ENCODE assay signal across 8 cellular contexts in the genomic region with DNA sequence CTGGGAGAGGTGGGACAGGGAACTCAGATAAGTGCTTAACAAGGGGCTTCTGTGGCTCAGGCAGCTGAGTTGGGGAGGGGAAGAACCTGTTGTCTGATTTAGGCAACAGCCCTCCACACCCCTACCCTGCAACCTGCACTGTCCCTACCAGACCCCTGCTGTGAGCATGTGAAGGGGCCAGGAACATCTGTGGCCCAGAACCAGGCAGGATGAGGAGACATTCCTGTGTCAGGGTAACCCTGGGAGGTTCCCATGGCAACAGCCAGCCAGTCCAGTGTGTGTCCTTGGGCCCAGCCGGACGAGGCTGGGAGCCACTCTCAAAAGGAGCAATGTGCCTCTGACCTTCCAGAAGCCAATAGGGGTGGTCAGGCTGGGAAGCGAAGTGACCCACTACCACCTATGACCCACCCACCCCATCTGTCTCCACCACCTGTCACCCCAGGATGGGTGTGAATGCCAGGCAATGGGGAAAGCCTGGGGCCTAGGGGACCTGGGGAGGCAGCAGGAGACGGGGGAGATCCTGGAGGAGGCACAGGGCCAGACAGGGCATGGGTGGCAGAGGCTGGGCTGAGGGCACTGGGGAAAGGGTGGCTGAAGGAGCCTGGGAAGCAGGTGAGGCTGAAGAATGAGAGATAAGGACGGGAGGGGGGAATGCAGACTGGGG. TPM values are rescaled to one million over a fixed set of nuclear protein-coding genes. Genes with fewer than 3 reads are reported as not detected.
DNase-seq lines count a peak whose midpoint lies in the region; ATAC-seq and TF ChIP-seq lines count a peak whose summit lies in the region.

No MANE protein-coding gene starts in this region.

- H3K9me3 Mint-ChIP-seq in activated CD4-positive, alpha-beta T cell treated with anti-CD3 and anti-CD28 coated beads, Interleukin-2, amount 10 ng/mL, durations not matched to agents 24 days and 14 days = no peaks in the 10 kb centered on the region
- H3K9me3 Mint-ChIP-seq in endodermal cell = no peaks in the 10 kb centered on the region
- H3K9me3 Mint-ChIP-seq in stimulated activated naive B cell treated with anti-CD40 and anti-IgM and Interleukin-4, amounts not matched to agents 10 μg/mL and 1 μg/mL and 100 μg/mL, for 72 hours = no peaks in the 10 kb centered on the region

- peak overlapping the region; percentile 62 for H3K27ac ChIP-seq in endodermal cell (ENCODE audit: low read depth, low read length)

- TF ChIP-seq CTCF in endodermal cell (conservative IDR thresholded peaks at IDR 0.05) = no peak

- peaks cover 4% of the 10 kb centered on the region for H3K36me3 ChIP-seq in endodermal cell (ENCODE audit: control insufficient read depth, insufficient read depth, low read length)

- no peak overlapping the region for H3K4me3 ChIP-seq in endodermal cell (ENCODE audit: low read length)

- no peak for DNase-seq in activated CD4-positive, alpha-beta T cell treated with anti-CD3 and anti-CD28 coated beads, Interleukin-2, amount 10 ng/mL, durations not matched to agents 24 days and 14 days
- no peak for DNase-seq in activated CD4-positive, alpha-beta T cell treated with anti-CD3 and anti-CD28 coated beads, Interleukin-2, amount 50 U/mL, for 4 hours
- DNase-seq in endodermal cell (peak; percentile 69), HPDE6-E6E7 (ENCODE audit: extremely low spot score) (no peak), NCI-H446 treated with DMSO at 0.1 percent for 48 hours (lab: John Stamatoyannopoulos, UW) (no peak), NCI-H2081 (lab: John Stamatoyannopoulos, UW) (no peak)
- no peak for DNase-seq in stimulated activated naive B cell treated with anti-CD40 and anti-IgM and Interleukin-4, amounts not matched to agents 10 μg/mL and 1 μg/mL and 100 μg/mL, for 72 hours

- WGBS in endodermal cell (ENCODE audit: insufficient coverage in 1 of 2, insufficient read length in 1 of 2), 2 experiments = 10 to 86% methylated on average over 2 to 5 of the region's 5 CpGs

- no peaks in the 10 kb centered on the region for H3K27me3 Mint-ChIP-seq in activated CD4-positive, alpha-beta T cell treated with anti-CD3 and anti-CD28 coated beads, Interleukin-2, amount 10 ng/mL, durations not matched to agents 24 days and 14 days
- peaks cover under 1% of the 10 kb centered on the region for H3K27me3 Mint-ChIP-seq in endodermal cell (ENCODE audit: insufficient read depth)
- no peaks in the 10 kb centered on the region for H3K27me3 Mint-ChIP-seq in stimulated activated naive B cell treated with anti-CD40 and anti-IgM and Interleukin-4, amounts not matched to agents 10 μg/mL and 1 μg/mL and 100 μg/mL, for 72 hours

- H3K9me3 ChIP-seq in endodermal cell (ENCODE audit: control insufficient read depth, low read length) = no peaks in the 10 kb centered on the region

- peak overlapping the region; percentile 38 for H3K4me3 Mint-ChIP-seq in activated CD4-positive, alpha-beta T cell treated with anti-CD3 and anti-CD28 coated beads, Interleukin-2, amount 10 ng/mL, durations not matched to agents 24 days and 14 days
- no peak overlapping the region for H3K4me3 Mint-ChIP-seq in endodermal cell
- no peak overlapping the region for H3K4me3 Mint-ChIP-seq in stimulated activated naive B cell treated with anti-CD40 and anti-IgM and Interleukin-4, amounts not matched to agents 10 μg/mL and 1 μg/mL and 100 μg/mL, for 72 hours

- peaks cover 59% of the 10 kb centered on the region for H3K4me1 Mint-ChIP-seq in activated CD4-positive, alpha-beta T cell treated with anti-CD3 and anti-CD28 coated beads, Interleukin-2, amount 10 ng/mL, durations not matched to agents 24 days and 14 days
- peaks cover 27% of the 10 kb centered on the region for H3K4me1 Mint-ChIP-seq in endodermal cell
- H3K4me1 Mint-ChIP-seq in stimulated activated naive B cell treated with anti-CD40 and anti-IgM and Interleukin-4, amounts not matched to agents 10 μg/mL and 1 μg/mL and 100 μg/mL, for 72 hours = peaks cover 57 to 74% of the 10 kb centered on the region in 2 donors

- TF ChIP-seq POLR2A in Raji (IDR thresholded peaks at IDR 0.05; ENCODE audit: insufficient read depth, low read depth, low read length) = 0 out of 2 replicates have a peak, but pooled peaks have one; percentile 24

- no peak for ATAC-seq in stimulated activated naive B cell treated with anti-CD40 and anti-IgM and Interleukin-4, amounts not matched to agents 10 μg/mL and 1 μg/mL and 100 μg/mL, for 72 hours (replicated peaks)

- no peaks in the 10 kb centered on the region for H3K27me3 ChIP-seq in endodermal cell (ENCODE audit: control insufficient read depth, insufficient read depth, low read length, poor library complexity, severe bottlenecking)

- intact Hi-C loops in activated CD4-positive, alpha-beta T cell treated with anti-CD3 and anti-CD28 coated beads, Interleukin-2, amount 10 ng/mL, durations not matched to agents 24 days and 14 days (cut with micrococcal nuclease) = no loop called here

- peaks cover 8% of the 10 kb centered on the region for H3K36me3 Mint-ChIP-seq in activated CD4-positive, alpha-beta T cell treated with anti-CD3 and anti-CD28 coated beads, Interleukin-2, amount 10 ng/mL, durations not matched to agents 24 days and 14 days (ENCODE audit: low read depth)
- peaks cover 8% of the 10 kb centered on the region for H3K36me3 Mint-ChIP-seq in endodermal cell (ENCODE audit: low read depth)
- peaks cover 1 to 5% of the 10 kb centered on the region in 2 donors for H3K36me3 Mint-ChIP-seq in stimulated activated naive B cell treated with anti-CD40 and anti-IgM and Interleukin-4, amounts not matched to agents 10 μg/mL and 1 μg/mL and 100 μg/mL, for 72 hours

- H3K4me1 ChIP-seq in endodermal cell (ENCODE audit: control insufficient read depth, insufficient read depth, low read length) = no peaks in the 10 kb centered on the region

- H3K27ac Mint-ChIP-seq in activated CD4-positive, alpha-beta T cell treated with anti-CD3 and anti-CD28 coated beads, Interleukin-2, amount 10 ng/mL, durations not matched to agents 24 days and 14 days = peak overlapping the region; percentile 93
- H3K27ac Mint-ChIP-seq in endodermal cell = no peak overlapping the region
- H3K27ac Mint-ChIP-seq in stimulated activated naive B cell treated with anti-CD40 and anti-IgM and Interleukin-4, amounts not matched to agents 10 μg/mL and 1 μg/mL and 100 μg/mL, for 72 hours = peak overlapping the region; percentile 80

- no peak overlapping the region for H3K9ac ChIP-seq in endodermal cell (ENCODE audit: extremely low read depth, low read length, poor library complexity, severe bottlenecking)

RNA-seq across cellular contexts. Expression of a gene that starts 4.9 kb away (rescaled TPM):
- total RNA-seq in activated CD4-positive, alpha-beta T cell treated with anti-CD3 and anti-CD28 coated beads, Interleukin-2, amount 10 ng/mL, durations not matched to agents 24 days and 14 days = 47.4 and 47.7 TPM in 2 replicates
- total RNA-seq in endodermal cell = 10 to 100 TPM; 16.0 to 16.4 TPM
- polyA plus RNA-seq in endodermal cell (2013, experiment 1 of 2) = 28.1 TPM
- polyA plus RNA-seq in endodermal cell (2013, experiment 2 of 2) = 27.0 TPM

RNA-seq across cellular contexts. Expression of a gene that starts 14.4 kb away (rescaled TPM):
- 19.3 and 21.6 TPM in 2 replicates for total RNA-seq in activated CD4-positive, alpha-beta T cell treated with anti-CD3 and anti-CD28 coated beads, Interleukin-2, amount 10 ng/mL, durations not matched to agents 24 days and 14 days
- total RNA-seq in endodermal cell = 10 to 100 TPM; 42.5 to 61.3 TPM
- 38.9 TPM for polyA plus RNA-seq in endodermal cell (2013, experiment 1 of 2)
- polyA plus RNA-seq in endodermal cell (2013, experiment 2 of 2) = 39.4 TPM

RNA-seq across cellular contexts. Expression of a gene that starts 20.1 kb away (rescaled TPM):
- 34.4 and 34.8 TPM in 2 replicates for total RNA-seq in activated CD4-positive, alpha-beta T cell treated with anti-CD3 and anti-CD28 coated beads, Interleukin-2, amount 10 ng/mL, durations not matched to agents 24 days and 14 days
- 10 to 100 TPM; 33.4 to 40.4 TPM for total RNA-seq in endodermal cell
- 35.0 TPM for polyA plus RNA-seq in endodermal cell (2013, experiment 1 of 2)
- 32.2 TPM for polyA plus RNA-seq in endodermal cell (2013, experiment 2 of 2)

RNA-seq across cellular contexts. Expression of a gene that starts 29.1 kb away (rescaled TPM):
- 50.4 and 60.5 TPM in 2 replicates for total RNA-seq in activated CD4-positive, alpha-beta T cell treated with anti-CD3 and anti-CD28 coated beads, Interleukin-2, amount 10 ng/mL, durations not matched to agents 24 days and 14 days
- 100 to 1,000 TPM; 157 to 231 TPM for total RNA-seq in endodermal cell
- 134 TPM for polyA plus RNA-seq in endodermal cell (2013, experiment 1 of 2)
- 135 TPM for polyA plus RNA-seq in endodermal cell (2013, experiment 2 of 2)

RNA-seq across cellular contexts. Expression of a gene that starts 33.0 kb away (rescaled TPM):
- 179 and 181 TPM in 2 replicates for total RNA-seq in activated CD4-positive, alpha-beta T cell treated with anti-CD3 and anti-CD28 coated beads, Interleukin-2, amount 10 ng/mL, durations not matched to agents 24 days and 14 days
- 100 to 1,000 TPM; 145 to 229 TPM for total RNA-seq in endodermal cell
- 355 TPM for polyA plus RNA-seq in endodermal cell (2013, experiment 1 of 2)
- 371 TPM for polyA plus RNA-seq in endodermal cell (2013, experiment 2 of 2)
